In genomic region chr16:30805370-30806169, GRCh38 we compare ENCODE assay signal across 7 cellular contexts. TPM values are rescaled to one million over a fixed set of nuclear protein-coding genes. Genes with fewer than 3 reads are reported as not detected.
DNase-seq lines count a peak whose midpoint lies in the region; ATAC-seq and TF ChIP-seq lines count a peak whose summit lies in the region.

No MANE protein-coding gene starts in this region.

- in situ Hi-C loops in GM13977 (cut with MboI; ENCODE audit: low pct_unique_long_range_greater_than_20kb, low sequenced_read_pairs, unreplicated experiment) = no loop called here

- TF ChIP-seq CTCF in GM13977 (IDR thresholded peaks at IDR 0.05; ENCODE audit: extremely low read depth, insufficient read depth, missing control alignments) (no peak), brain (conservative IDR thresholded peaks at IDR 0.05) (no peak)

- H3K27ac Mint-ChIP-seq in brain = peak overlapping the region; percentile 82 to 98 (median 97)

- H3K4me3 ChIP-seq in rectal smooth muscle tissue (ENCODE audit: low read length) = peak overlapping the region; percentile 78

- DNase-seq in GM13977 (ENCODE audit: low spot score) = peak; percentile 61
- peak; percentile 79 for DNase-seq in NCI-H1092 treated with DMSO at 0.1 percent for 48 hours (lab: John Stamatoyannopoulos, UW)
- peak; percentile 63 for DNase-seq in T1000 (lab: John Stamatoyannopoulos, UW)
- peak; percentile 36 to 90 (median 80) for DNase-seq in hypothalamus (lab: John Stamatoyannopoulos, UW)

- peak overlapping the region; percentile 71 for H3K9ac ChIP-seq in rectal smooth muscle tissue (ENCODE audit: low read length)

- H3K4me1 ChIP-seq in rectal smooth muscle tissue (ENCODE audit: control insufficient read depth, insufficient read depth, low read length) = peaks cover 7% of the 10 kb centered on the region

- no peaks in the 10 kb centered on the region for H3K9me3 Mint-ChIP-seq in brain

- H3K27me3 ChIP-seq in rectal smooth muscle tissue (ENCODE audit: control insufficient read depth, insufficient read depth, low read length) = no peaks in the 10 kb centered on the region

- no peaks in the 10 kb centered on the region for H3K36me3 Mint-ChIP-seq in brain

- peak overlapping the region; percentile 88 for H3K27ac ChIP-seq in rectal smooth muscle tissue (ENCODE audit: low read depth, low read length)

- no peaks in the 10 kb centered on the region for H3K36me3 ChIP-seq in rectal smooth muscle tissue (ENCODE audit: control insufficient read depth, insufficient read depth, low read length)

- peaks cover 22% of the 10 kb centered on the region for H3K4me1 Mint-ChIP-seq in brain

- ATAC-seq in GM18519 (IDR thresholded peaks at IDR 0.05; ENCODE audit: low FRiP score, unreplicated experiment) = no peak

- H3K27me3 Mint-ChIP-seq in brain = peaks cover 4% of the 10 kb centered on the region

- peak overlapping the region; percentile 90 to 97 (median 94) for H3K4me3 Mint-ChIP-seq in brain

RNA-seq across cellular contexts. Expression of gene ZNF629, which starts 18.6 kb away (rescaled TPM):
- 22.0 TPM for polyA plus RNA-seq in brain (ENCODE audit: insufficient read depth, low read depth, low replicate concordance)

RNA-seq across cellular contexts. Expression of gene RNF40, which starts 43.4 kb away (rescaled TPM):
- 225 TPM for polyA plus RNA-seq in brain (ENCODE audit: insufficient read depth, low read depth, low replicate concordance)

RNA-seq across cellular contexts. Expression of gene CFAP119, which starts 43.7 kb away (rescaled TPM):
- 13.4 TPM for polyA plus RNA-seq in brain (ENCODE audit: insufficient read depth, low read depth, low replicate concordance)

RNA-seq across cellular contexts. Expression of gene PHKG2, which starts 57.3 kb away (rescaled TPM):
- 39.0 TPM for polyA plus RNA-seq in brain (ENCODE audit: insufficient read depth, low read depth, low replicate concordance)
